ENCODE assay signal across 15 cellular contexts in genomic region chr4:36214735-36215485, GRCh38. TPM values are rescaled to one million over a fixed set of nuclear protein-coding genes. Genes with fewer than 3 reads are reported as not detected.
DNase-seq lines count a peak whose midpoint lies in the region; ATAC-seq and TF ChIP-seq lines count a peak whose summit lies in the region.
"Had no signal": no experiment of that assay in that cellular context is flagged by ENCODE, and none has a peak within 500 bp of the region (broad histone marks: within the 10 kb centered on the region; RNA-seq: fewer than 3 reads in every experiment).

No MANE protein-coding gene starts in this region.

- no peaks in the 10 kb centered on the region for H3K27me3 Mint-ChIP-seq in activated T-helper 17 cell treated with anti-CD3 and anti-CD28 coated beads, Interleukin-2, amount 50 U/mL, for 72 hours
- H3K27me3 Mint-ChIP-seq in natural killer cell treated with Interleukin-12 subunit alpha and Interleukin-12 subunit beta and Interleukin-15 and Interleukin-18, amount 100 ng/mL, for 72 hours = no peaks in the 10 kb centered on the region
- H3K27me3 Mint-ChIP-seq: CD4-positive, alpha-beta memory T cell had no signal

- H3K27me3 ChIP-seq in dorsolateral prefrontal cortex = no peaks in the 10 kb centered on the region
- H3K27me3 ChIP-seq: BE2C had no signal

- H3K27ac Mint-ChIP-seq in activated T-helper 17 cell treated with anti-CD3 and anti-CD28 coated beads, Interleukin-2, amount 50 U/mL, for 72 hours = peak overlapping the region; percentile 59
- peak overlapping the region in 1 of 2 donors; percentile 10 for H3K27ac Mint-ChIP-seq in natural killer cell treated with Interleukin-12 subunit alpha and Interleukin-12 subunit beta and Interleukin-15 and Interleukin-18, amount 100 ng/mL, for 72 hours

- peaks cover 58% of the 10 kb centered on the region for H3K36me3 Mint-ChIP-seq in activated T-helper 17 cell treated with anti-CD3 and anti-CD28 coated beads, Interleukin-2, amount 50 U/mL, for 72 hours (ENCODE audit: low read depth)
- H3K36me3 Mint-ChIP-seq in natural killer cell treated with Interleukin-12 subunit alpha and Interleukin-12 subunit beta and Interleukin-15 and Interleukin-18, amount 100 ng/mL, for 72 hours = peaks cover 19% of the 10 kb centered on the region

- H3K9me3 Mint-ChIP-seq in activated T-helper 17 cell treated with anti-CD3 and anti-CD28 coated beads, Interleukin-2, amount 50 U/mL, for 72 hours = no peaks in the 10 kb centered on the region
- H3K9me3 Mint-ChIP-seq in natural killer cell treated with Interleukin-12 subunit alpha and Interleukin-12 subunit beta and Interleukin-15 and Interleukin-18, amount 100 ng/mL, for 72 hours = no peaks in the 10 kb centered on the region
- H3K9me3 Mint-ChIP-seq: CD4-positive, alpha-beta memory T cell had no signal

- intact Hi-C loops in dorsolateral prefrontal cortex (cut with DNase I) = no loop called here

- peaks cover 28% of the 10 kb centered on the region for H3K4me1 Mint-ChIP-seq in activated T-helper 17 cell treated with anti-CD3 and anti-CD28 coated beads, Interleukin-2, amount 50 U/mL, for 72 hours
- peaks cover 38 to 45% of the 10 kb centered on the region in 2 donors for H3K4me1 Mint-ChIP-seq in natural killer cell treated with Interleukin-12 subunit alpha and Interleukin-12 subunit beta and Interleukin-15 and Interleukin-18, amount 100 ng/mL, for 72 hours (ENCODE audit: low read depth in 2 of 2)

- H3K4me3 Mint-ChIP-seq in activated T-helper 17 cell treated with anti-CD3 and anti-CD28 coated beads, Interleukin-2, amount 50 U/mL, for 72 hours = peak overlapping the region; percentile 5
- H3K4me3 Mint-ChIP-seq in natural killer cell treated with Interleukin-12 subunit alpha and Interleukin-12 subunit beta and Interleukin-15 and Interleukin-18, amount 100 ng/mL, for 72 hours = peak overlapping the region; percentile 18

- ATAC-seq in activated T-helper 17 cell treated with anti-CD3 and anti-CD28 coated beads, Interleukin-2, amount 50 U/mL, for 72 hours (replicated peaks) = peak; percentile 6
- peak in 1 of 2 donors; percentile 32 for ATAC-seq in natural killer cell treated with Interleukin-12 subunit alpha and Interleukin-12 subunit beta and Interleukin-15 and Interleukin-18, amount 100 ng/mL, for 72 hours

- DNase-seq in dorsolateral prefrontal cortex = no peak
- DNase-seq in natural killer cell treated with Interleukin-12 subunit alpha and Interleukin-12 subunit beta and Interleukin-15 and Interleukin-18, amount 100 ng/mL, for 72 hours (ENCODE audit: low spot score) = no peak
- no peak for DNase-seq in iPS-NIHi11 (ENCODE audit: low spot score)
- DNase-seq in NCI-H748 (lab: John Stamatoyannopoulos, UW; ENCODE audit: unreplicated experiment) = no peak
- DNase-seq in activated T-cell treated with anti-CD3 and anti-CD28 coated beads, Interleukin-2, amount 50 U/mL, for 1 hour = no peak
- DNase-seq: BE2C; CD4-positive, alpha-beta memory T cell; DMS153; DMS79 treated with DMSO at 0.1 percent for 48 hours; EL; GM23248; H7 had no signal

- peak overlapping the region in 58 of 59 donors; percentile 46 to 99 (median 94) for H3K27ac ChIP-seq in dorsolateral prefrontal cortex
- peak overlapping the region; percentile 93 for H3K27ac ChIP-seq in temporal lobe (ENCODE audit: low read depth, low read length)
- H3K27ac ChIP-seq: C4-2B, GM23248 had no signal

- peak in 1 of 56 donors; percentile 3 for TF ChIP-seq CTCF in dorsolateral prefrontal cortex (IDR thresholded peaks at IDR 0.05 in 54 of 56, conservative IDR thresholded peaks at IDR 0.05 in 2 of 56; ENCODE audit: low read depth in 1 of 56, partially characterized antibody in 56 of 56)

- peak overlapping the region in 29 of 59 donors; percentile 1 to 49 (median 27) for H3K4me3 ChIP-seq in dorsolateral prefrontal cortex
- H3K4me3 ChIP-seq: GM23248 had no signal

RNA-seq across cellular contexts. Expression of gene ARAP2, which starts 29.4 kb away (rescaled TPM):
- 10 to 100 TPM; 44.8 to 51.7 TPM for total RNA-seq in activated T-helper 17 cell treated with anti-CD3 and anti-CD28 coated beads, Interleukin-2, amount 50 U/mL, for 72 hours
- 100 to 1,000 TPM in 119 of 120 experiments, 10 to 100 TPM in 1; 87.3 to 271 (median 162) TPM for total RNA-seq in dorsolateral prefrontal cortex
- total RNA-seq in natural killer cell treated with Interleukin-12 subunit alpha and Interleukin-12 subunit beta and Interleukin-15 and Interleukin-18, amount 100 ng/mL, for 72 hours = 100 to 1,000 TPM; 124 to 156 TPM
- total RNA-seq in temporal lobe = 55.1 TPM
- total RNA-seq: GM23248 had no signal
